Comparison of ENCODE assay signal across 9 cellular contexts in genomic region chr6:155495011-155495768, GRCh38. TPM values are rescaled to one million over a fixed set of nuclear protein-coding genes. Genes with fewer than 3 reads are reported as not detected.
A peak's percentile ranks its signal among the peaks of the same experiment; 100 is the strongest.
DNase-seq lines count a peak whose midpoint lies in the region; ATAC-seq and TF ChIP-seq lines count a peak whose summit lies in the region.
"Had no signal": no experiment of that assay in that cellular context is flagged by ENCODE, and none has a peak within 500 bp of the region (broad histone marks: within the 10 kb centered on the region; RNA-seq: fewer than 3 reads in every experiment).

No MANE protein-coding gene starts in this region.

- no peaks in the 10 kb centered on the region for H3K4me1 ChIP-seq in mesenchymal stem cell (ENCODE audit: control insufficient read depth, insufficient read depth, low read depth, low read length)

- no peaks in the 10 kb centered on the region for H3K36me3 ChIP-seq in mesenchymal stem cell (ENCODE audit: control insufficient read depth in 1 of 2, insufficient read depth in 2 of 2, low read depth in 1 of 2, low read length in 2 of 2)

- H4K91ac ChIP-seq in mesenchymal stem cell (ENCODE audit: low read length), result peak overlapping the region; percentile 76

- H3K27me3 ChIP-seq in mesenchymal stem cell (ENCODE audit: control insufficient read depth in 1 of 2, insufficient read depth in 1 of 2, low read length in 2 of 2), result no peaks in the 10 kb centered on the region

- peak overlapping the region; percentile 70 to 96 for H3K18ac ChIP-seq in mesenchymal stem cell (ENCODE audit: low read depth in 1 of 2, low read length in 2 of 2)

- H4K8ac ChIP-seq in mesenchymal stem cell (ENCODE audit: low read length), result peak overlapping the region; percentile 86

- DNase-seq in AG08395 (ENCODE audit: low spot score) (peak; percentile 82), MV-4-11 (lab: John Stamatoyannopoulos, UW) (peak; percentile 55), chondrocyte (ENCODE audit: low spot score) (no peak), mesenchymal stem cell (peak; percentile 94), putamen (ENCODE audit: low spot score) (no peak)
- no peak for DNase-seq in stimulated activated naive CD4-positive, alpha-beta T cell treated with Interleukin-2 at 50 U/mL for 16 hours (lab: John Stamatoyannopoulos, UW)
- no peak for DNase-seq in activated CD4-positive, alpha-beta memory T cell treated with anti-CD3 and anti-CD28 coated beads, Interleukin-2, amount 10 ng/mL, durations not matched to agents 7 days and 5 days

- H3K27ac ChIP-seq in mesenchymal stem cell (ENCODE audit: low read length, poor library complexity, severe bottlenecking), result no peak overlapping the region

- H3K36me3 Mint-ChIP-seq in chondrocyte (ENCODE audit: low read depth), result no peaks in the 10 kb centered on the region
- H3K36me3 Mint-ChIP-seq in activated CD4-positive, alpha-beta memory T cell treated with anti-CD3 and anti-CD28 coated beads, Interleukin-2, amount 10 ng/mL, durations not matched to agents 7 days and 5 days (ENCODE audit: low read depth), result no peaks in the 10 kb centered on the region

- no peaks in the 10 kb centered on the region for H3K9me3 ChIP-seq in mesenchymal stem cell (ENCODE audit: control insufficient read depth, low read length)

- H3K9me3 Mint-ChIP-seq in chondrocyte (ENCODE audit: low read depth), result no peaks in the 10 kb centered on the region
- H3K9me3 Mint-ChIP-seq in activated CD4-positive, alpha-beta memory T cell treated with anti-CD3 and anti-CD28 coated beads, Interleukin-2, amount 10 ng/mL, durations not matched to agents 7 days and 5 days, result no peaks in the 10 kb centered on the region

- no peak overlapping the region for H3K4me3 ChIP-seq in mesenchymal stem cell (ENCODE audit: insufficient read depth in 1 of 2, low read depth in 1 of 2, low read length in 2 of 2)

- H2BK15ac ChIP-seq in mesenchymal stem cell (ENCODE audit: low read depth, poor library complexity, severe bottlenecking), result peak overlapping the region; percentile 95

- peak overlapping the region; percentile 82 for H3K9ac ChIP-seq in mesenchymal stem cell (ENCODE audit: low read length)

- H2AK5ac ChIP-seq in mesenchymal stem cell (ENCODE audit: low read length, severe bottlenecking), result peak overlapping the region; percentile 76

- peak overlapping the region; percentile 36 for H2AFZ ChIP-seq in mesenchymal stem cell (ENCODE audit: low read depth, low read length)

- CTCF ChIA-PET in activated CD4-positive, alpha-beta memory T cell treated with anti-CD3 and anti-CD28 coated beads, Interleukin-2, amount 10 ng/mL, durations not matched to agents 7 days and 5 days (lab: Charles Lee), result no interaction called here

- H2BK12ac ChIP-seq in mesenchymal stem cell (ENCODE audit: low read length in 2 of 2), result peak overlapping the region; percentile 93 to 94

- peak overlapping the region; percentile 99 for H2BK120ac ChIP-seq in mesenchymal stem cell (ENCODE audit: low read depth, low read length)

- no peak overlapping the region for H3K4me3 Mint-ChIP-seq in chondrocyte (ENCODE audit: unreplicated experiment)
- no peak overlapping the region for H3K4me3 Mint-ChIP-seq in activated CD4-positive, alpha-beta memory T cell treated with anti-CD3 and anti-CD28 coated beads, Interleukin-2, amount 10 ng/mL, durations not matched to agents 7 days and 5 days
- H3K4me3 Mint-ChIP-seq: activated naive CD8-positive, alpha-beta T cell had no signal

- ATAC-seq in GM18870 (IDR thresholded peaks at IDR 0.05; ENCODE audit: unreplicated experiment), result no peak

- no peaks in the 10 kb centered on the region for H3K27me3 Mint-ChIP-seq in chondrocyte (ENCODE audit: low read depth)
- no peaks in the 10 kb centered on the region for H3K27me3 Mint-ChIP-seq in activated CD4-positive, alpha-beta memory T cell treated with anti-CD3 and anti-CD28 coated beads, Interleukin-2, amount 10 ng/mL, durations not matched to agents 7 days and 5 days
- H3K27me3 Mint-ChIP-seq: activated naive CD8-positive, alpha-beta T cell had no signal

- no peak overlapping the region for H3K4me2 ChIP-seq in mesenchymal stem cell (ENCODE audit: low read length, poor library complexity, severe bottlenecking)

- no peaks in the 10 kb centered on the region for H3K79me1 ChIP-seq in mesenchymal stem cell (replicated peaks; ENCODE audit: low read length, poor library complexity, severe bottlenecking)

- POLR2A ChIA-PET in activated CD4-positive, alpha-beta memory T cell treated with anti-CD3 and anti-CD28 coated beads, Interleukin-2, amount 10 ng/mL, durations not matched to agents 7 days and 5 days (lab: Charles Lee), result no interaction called here

- H2BK5ac ChIP-seq in mesenchymal stem cell (ENCODE audit: low read depth, low read length, poor library complexity, severe bottlenecking), result no peak overlapping the region

- H3K4ac ChIP-seq in mesenchymal stem cell (ENCODE audit: low read depth in 1 of 2, low read length in 2 of 2), result peak overlapping the region; percentile 86 to 96

- WGBS in mesenchymal stem cell, result 71% methylated on average over 10 of the region's 11 CpGs

- peak overlapping the region; percentile 18 to 19 for H3K14ac ChIP-seq in mesenchymal stem cell (ENCODE audit: low read length in 2 of 2)

- H3K27ac Mint-ChIP-seq in chondrocyte (ENCODE audit: unreplicated experiment), result peak overlapping the region; percentile 97
- no peak overlapping the region for H3K27ac Mint-ChIP-seq in activated CD4-positive, alpha-beta memory T cell treated with anti-CD3 and anti-CD28 coated beads, Interleukin-2, amount 10 ng/mL, durations not matched to agents 7 days and 5 days
- H3K27ac Mint-ChIP-seq: activated naive CD8-positive, alpha-beta T cell had no signal

- TF ChIP-seq CTCF in chondrocyte (IDR thresholded peaks at IDR 0.05), result peak; percentile 78

- peaks cover 43% of the 10 kb centered on the region for H3K4me1 Mint-ChIP-seq in chondrocyte (ENCODE audit: low read depth)
- H3K4me1 Mint-ChIP-seq in activated CD4-positive, alpha-beta memory T cell treated with anti-CD3 and anti-CD28 coated beads, Interleukin-2, amount 10 ng/mL, durations not matched to agents 7 days and 5 days, result peaks cover 11% of the 10 kb centered on the region

- no peak overlapping the region for H3K23ac ChIP-seq in mesenchymal stem cell (ENCODE audit: low read length in 2 of 2)

RNA-seq across cellular contexts. Expression of gene NOX3, which starts 39.6 kb away (rescaled TPM):
- total RNA-seq in chondrocyte, result not detected in 3 replicates
- not detected for polyA plus RNA-seq in mesenchymal stem cell (2013, experiment 1 of 2)
- polyA plus RNA-seq in mesenchymal stem cell (2013, experiment 2 of 2), result not detected
- total RNA-seq in activated CD4-positive, alpha-beta memory T cell treated with anti-CD3 and anti-CD28 coated beads, Interleukin-2, amount 10 ng/mL, durations not matched to agents 7 days and 5 days, result not detected

Comparison
In these comparisons a context has a peak if more than half of its experiments do, and no peak if none do; other contexts are left out.
1. DNase-seq: peak in AG08395 (single experiment), MV-4-11 (single experiment) and mesenchymal stem cell (single experiment); none in chondrocyte (single experiment), stimulated activated naive CD4-positive, alpha-beta T cell treated with Interleukin-2 at 50 U/mL for 16 hours (single experiment), putamen (single experiment) and activated CD4-positive, alpha-beta memory T cell treated with anti-CD3 and anti-CD28 coated beads, Interleukin-2, amount 10 ng/mL, durations not matched to agents 7 days and 5 days (single experiment).